ENCODE assay signal across 35 cellular contexts in the genomic region with DNA sequence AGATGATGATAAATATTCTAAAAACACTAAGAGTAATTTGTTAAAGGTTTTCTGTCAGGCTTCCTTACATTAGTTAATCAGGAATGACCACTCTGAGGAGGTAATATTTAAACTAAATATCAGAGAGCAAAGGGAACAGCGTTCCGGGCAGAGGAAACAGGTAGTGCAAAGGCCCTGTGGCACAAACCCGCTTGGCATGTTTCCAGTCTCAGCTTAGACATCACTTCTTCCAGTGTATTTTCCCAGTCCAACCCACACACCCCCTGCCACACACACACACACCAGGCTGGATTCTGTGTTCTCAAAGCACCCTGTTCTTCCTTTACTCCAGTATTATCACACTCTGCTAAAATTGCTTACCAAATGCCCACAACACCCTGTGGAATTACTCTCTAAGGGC.
"Had no signal": no experiment of that assay in that cellular context is flagged by ENCODE, and none has a peak within 500 bp of the region (broad histone marks: within the 10 kb centered on the region; RNA-seq: fewer than 3 reads in every experiment).

No MANE protein-coding gene starts in this region.

- H3K27ac ChIP-seq: KMS-11 had no signal

- H3K9ac ChIP-seq: KMS-11 had no signal

- H3K9me3 ChIP-seq: MG63 had no signal

- H3K4me2 ChIP-seq: KMS-11 had no signal

- DNase-seq: Karpas-422, Kasumi-1, MG63, MM.1S, MV-4-11, NCI-H1048, NCI-H1092, NCI-H1092 treated with DMSO at 0.1 percent for 48 hours, NCI-H1105, NCI-H1105 treated with DMSO at 0.1 percent for 48 hours, NCI-H1417, NCI-H1417 treated with DMSO at 0.1 percent for 48 hours, NCI-H1436, NCI-H1436 treated with DMSO at 0.1 percent for 48 hours, NCI-H146, NCI-H1694, NCI-H1694 treated with DMSO at 0.1 percent for 48 hours, NCI-H187, NCI-H187 treated with DMSO at 0.1 percent for 48 hours, NCI-H1930, NCI-H2029, NCI-H2029 treated with DMSO at 0.1 percent for 48 hours, NCI-H2081, NCI-H2081 treated with DMSO at 0.1 percent for 48 hours, NCI-H2107, NCI-H2171, NCI-H2171 treated with DMSO at 0.1 percent for 48 hours, NCI-H2227 treated with DMSO at 0.1 percent for 48 hours, NCI-H226, NCI-H345, NCI-H446, NCI-H446 treated with DMSO at 0.1 percent for 48 hours, NCI-H510A, NCI-H510A treated with DMSO at 0.1 percent for 48 hours had no signal

- H3K36me3 ChIP-seq: MG63 had no signal

- H3K27me3 ChIP-seq: MG63 had no signal

- H3K4me3 ChIP-seq: MG63 had no signal
